In genomic region chr5:79605560-79605959, GRCh38 we compare ENCODE assay signal across 2 cellular contexts.
TF ChIP-seq lines count a peak whose summit lies in the region.

No MANE protein-coding gene starts in this region.

TF ChIP-seq in IMR-90, 13 proteins besides CTCF, POLR2A, EP300 and RAD21:
- no peak for TF ChIP-seq RFX5 (IDR thresholded peaks at IDR 0.05; ENCODE audit: low read depth, low read length)
- TF ChIP-seq ELK1 (IDR thresholded peaks at IDR 0.05; ENCODE audit: borderline replicate concordance, low read depth, low read length), result no peak
- peak; percentile 37; the same call in 1 of the 2 replicates for TF ChIP-seq CEBPB (IDR thresholded peaks at IDR 0.05; ENCODE audit: low read depth, low read length)

TF ChIP-seq in K562, 482 proteins besides CTCF, POLR2A, EP300 and RAD21:
- TF ChIP-seq ATF3 (IDR thresholded peaks at IDR 0.05) (peak; percentile 87), ATF3 (CRISPR knock-in tag; conservative IDR thresholded peaks at IDR 0.05) (no peak), CHD1 (IDR thresholded peaks at IDR 0.05; ENCODE audit: low read length) (no peak), CEBPB (tag; IDR thresholded peaks at IDR 0.05) (peak; percentile 62), CEBPG (CRISPR knock-in tag; IDR thresholded peaks at IDR 0.05) (peak; percentile 11; the same call in 1 of the 2 replicates), CEBPG (tag; conservative IDR thresholded peaks at IDR 0.05 in 1 of 2, IDR thresholded peaks at IDR 0.05 in 1 of 2) (peak; percentile 26 to 77; a peak in 2 of 4 replicates)
TF ChIP-seq in K562: peak in this region for 3.
